1 cellular context compared by ENCODE assay signal in genomic region chr17:29158515-29159275, GRCh38.
TF ChIP-seq lines count a peak whose summit lies in the region.

No MANE protein-coding gene starts in this region.

TF ChIP-seq in H1, 55 proteins besides CTCF, POLR2A, EP300 and RAD21 (continued from another document):
- TF ChIP-seq POU5F1 (IDR thresholded peaks at IDR 0.05; ENCODE audit: low read depth, low read length) = no peak
- no peak for TF ChIP-seq SIRT6 (IDR thresholded peaks at IDR 0.05; ENCODE audit: low read length)
- no peak for TF ChIP-seq YY1 (IDR thresholded peaks at IDR 0.05; ENCODE audit: low read depth, low read length)
- TF ChIP-seq RBBP5 (IDR thresholded peaks at IDR 0.05; ENCODE audit: borderline replicate concordance, low read depth, low read length) = no peak
- no peak for TF ChIP-seq BCL11A (IDR thresholded peaks at IDR 0.05; ENCODE audit: low read depth in 2 of 2, low read length in 2 of 2)
- no peak for TF ChIP-seq KDM4A (IDR thresholded peaks at IDR 0.05; ENCODE audit: low read depth, low read length, severe bottlenecking)
- no peak for TF ChIP-seq TAF7 (optimal IDR thresholded peaks at IDR 0.05; ENCODE audit: borderline replicate concordance, low read depth, low read length)
- TF ChIP-seq, protein P1, sequence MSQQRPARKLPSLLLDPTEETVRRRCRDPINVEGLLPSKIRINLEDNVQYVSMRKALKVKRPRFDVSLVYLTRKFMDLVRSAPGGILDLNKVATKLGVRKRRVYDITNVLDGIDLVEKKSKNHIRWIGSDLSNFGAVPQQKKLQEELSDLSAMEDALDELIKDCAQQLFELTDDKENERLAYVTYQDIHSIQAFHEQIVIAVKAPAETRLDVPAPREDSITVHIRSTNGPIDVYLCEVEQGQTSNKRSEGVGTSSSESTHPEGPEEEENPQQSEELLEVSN (IDR thresholded peaks at IDR 0.05) = no peak
